13 cellular contexts compared by ENCODE assay signal in the genomic region with DNA sequence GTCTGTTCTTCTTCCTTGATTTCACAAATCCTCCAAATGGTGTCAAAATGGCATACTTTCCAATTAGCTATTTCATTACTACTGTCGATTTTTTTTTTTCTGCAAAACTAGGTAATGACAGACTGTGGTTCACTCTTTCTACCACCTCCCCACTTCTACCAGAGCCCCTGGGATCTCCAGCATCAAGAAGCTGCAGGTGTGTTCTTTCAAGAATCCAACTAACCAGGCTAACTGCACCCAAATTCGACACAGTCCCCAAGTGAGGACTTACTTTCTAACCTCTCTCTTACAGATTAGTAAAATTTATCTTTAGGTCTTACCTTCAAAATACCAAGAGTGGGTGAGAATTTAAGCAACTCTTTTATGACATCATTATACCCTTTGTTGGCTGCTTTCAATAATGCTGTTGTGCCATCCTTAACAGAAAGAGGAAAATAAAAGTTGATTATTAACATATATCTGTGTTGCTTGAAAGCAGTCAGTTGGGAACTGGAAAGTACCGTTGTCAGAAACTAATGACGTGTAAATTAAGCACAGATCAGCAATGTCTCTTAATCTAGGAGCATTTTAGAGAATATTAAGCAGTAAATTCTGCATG. TPM values are rescaled to one million over a fixed set of nuclear protein-coding genes. Genes with fewer than 3 reads are reported as not detected.
DNase-seq lines count a peak whose midpoint lies in the region; ATAC-seq and TF ChIP-seq lines count a peak whose summit lies in the region.
"Had no signal": no experiment of that assay in that cellular context is flagged by ENCODE, and none has a peak within 500 bp of the region (broad histone marks: within the 10 kb centered on the region; RNA-seq: fewer than 3 reads in every experiment).

No MANE protein-coding gene starts in this region.

- H3K9me3 ChIP-seq in stomach smooth muscle (ENCODE audit: control insufficient read depth in 2 of 2, low read length in 2 of 2) (no peaks in the 10 kb centered on the region), spleen (no peaks in the 10 kb centered on the region)
- H3K9me3 ChIP-seq: left lung, prostate gland had no signal

- peak; percentile 50 for ATAC-seq in GM19043 (IDR thresholded peaks at IDR 0.05; ENCODE audit: low read depth, unreplicated experiment)
- ATAC-seq in HG02623 (IDR thresholded peaks at IDR 0.05; ENCODE audit: unreplicated experiment) = peak; percentile 53
- ATAC-seq: left lung, PC-3 had no signal

- H3K4me3 ChIP-seq in stomach smooth muscle (ENCODE audit: low read length in 2 of 2) (no peak overlapping the region), spleen (no peak overlapping the region)
- H3K4me3 ChIP-seq: left lung, prostate gland had no signal

- H3K4me1 ChIP-seq in stomach smooth muscle (ENCODE audit: control insufficient read depth, insufficient read depth, low read length) = peaks cover 14% of the 10 kb centered on the region
- peaks cover 0 to 25% (median 16%) of the 10 kb centered on the region in 6 donors for H3K4me1 ChIP-seq in spleen
- H3K4me1 ChIP-seq: prostate gland had no signal

- H3K36me3 ChIP-seq in stomach smooth muscle (ENCODE audit: control insufficient read depth in 2 of 2, insufficient read depth in 2 of 2, low read length in 2 of 2) (no peaks in the 10 kb centered on the region), spleen (no peaks in the 10 kb centered on the region)
- H3K36me3 ChIP-seq: left lung, prostate gland had no signal

- H3K27ac ChIP-seq in stomach smooth muscle (ENCODE audit: low read length) (peak overlapping the region; percentile 91), spleen (no peak overlapping the region)

- H3K27me3 ChIP-seq in stomach smooth muscle (ENCODE audit: control insufficient read depth in 1 of 2, insufficient read depth in 2 of 2, low read length in 2 of 2) (peaks cover 0 to 4% of the 10 kb centered on the region in 2 donors), spleen (replicated peaks in 1 of 7) (peaks cover 0 to 43% (median 14%) of the 10 kb centered on the region in 7 donors)

- no peak overlapping the region for H3K9ac ChIP-seq in stomach smooth muscle (ENCODE audit: low read length in 2 of 2)

- peak; percentile 20 for DNase-seq in NAMALWA (ENCODE audit: low spot score)
- DNase-seq in spleen = no peak
- no peak for DNase-seq in epidermal melanocyte (ENCODE audit: insufficient read length, low spot score)
- no peak for DNase-seq in activated naive CD4-positive, alpha-beta T cell treated with anti-CD3 and anti-CD28 coated beads, Interleukin-2, amount 50 U/mL, for 16 hours
- DNase-seq: activated T-cell treated with anti-CD3 and anti-CD28 coated beads for 4 hours, DMS53, left lung, NCI-H1436, PC-3 had no signal

- WGBS in spleen, 5 donors = 74 to 89% (median 77%) methylated on average over 4 of the region's 4 CpGs

- intact Hi-C loops in spleen (cut with DNase I; ENCODE audit: low total_unique reads) = no loop called here

- no peak for TF ChIP-seq CTCF in spleen (IDR thresholded peaks at IDR 0.05 in 8 of 11, conservative IDR thresholded peaks at IDR 0.05 in 3 of 11)

- no peak for TF ChIP-seq POLR2A in spleen (IDR thresholded peaks at IDR 0.05)

RNA-seq across cellular contexts. Expression of a gene that starts 31.2 kb away (rescaled TPM):
- total RNA-seq in spleen = 10 to 100 TPM; 47.2 to 84.2 (median 68.9) TPM
- polyA plus RNA-seq in spleen = 10 to 100 TPM in 2 of 3 donors, 1 to 10 TPM in 1; 8.1 to 13.3 (median 11.2) TPM

RNA-seq across cellular contexts. Expression of a gene that starts 45.2 kb away (rescaled TPM):
- total RNA-seq in spleen = 1 to 10 TPM; 1.6 to 7.3 (median 3.0) TPM
- 10 to 100 TPM in 1 of 3 donors, 1 to 10 TPM in 2; 4.1 to 10.6 (median 7.2) TPM for polyA plus RNA-seq in spleen
